In genomic region chr7:144941127-144941526, GRCh38 we compare ENCODE assay signal across 18 cellular contexts.
DNase-seq lines count a peak whose midpoint lies in the region; ATAC-seq and TF ChIP-seq lines count a peak whose summit lies in the region.
"Had no signal": no experiment of that assay in that cellular context is flagged by ENCODE, and none has a peak within 500 bp of the region (broad histone marks: within the 10 kb centered on the region; RNA-seq: fewer than 3 reads in every experiment).

No MANE protein-coding gene starts in this region.

- H3K4me3 Mint-ChIP-seq in WTC11: no peak overlapping the region
- H3K4me3 Mint-ChIP-seq: CD4-positive, alpha-beta T cell had no signal

- TF ChIP-seq CTCF in WTC11 (IDR thresholded peaks at IDR 0.05): no peak

- peaks cover 8% of the 10 kb centered on the region for H3K4me1 Mint-ChIP-seq in WTC11

- peak; percentile 7 for DNase-seq in ELF-1 (ENCODE audit: low read depth, low spot score)
- DNase-seq in H7: peak; percentile 56
- peak; percentile 51 for DNase-seq in WTC11 (ENCODE audit: low spot score)
- peak; percentile 73 for DNase-seq in iPS-NIHi7 (ENCODE audit: extremely low spot score)
- no peak for DNase-seq in nucleus accumbens (lab: John Stamatoyannopoulos, UW)
- DNase-seq: CD4-positive, alpha-beta T cell; COR-L47; DMS79; KG1; NCI-H1105; NCI-H187; NCI-H524 treated with DMSO at 0.1 percent for 48 hours; SHP77 treated with DMSO at 0.1 percent for 48 hours had no signal

- ATAC-seq in WTC11 (peak; percentile 99), HG02981 (IDR thresholded peaks at IDR 0.05; ENCODE audit: unreplicated experiment) (no peak), GM21737 (IDR thresholded peaks at IDR 0.05; ENCODE audit: unreplicated experiment) (no peak)
- ATAC-seq: HCT116 had no signal

- no peaks in the 10 kb centered on the region for H3K27me3 ChIP-seq in H7 (ENCODE audit: control insufficient read depth, insufficient read depth, low read length)
- H3K27me3 ChIP-seq: BLaER1 had no signal

- no peaks in the 10 kb centered on the region for H3K36me3 ChIP-seq in H7 (replicated peaks; ENCODE audit: control insufficient read depth, insufficient read depth, low read length)
- H3K36me3 ChIP-seq: BLaER1 had no signal

- no peaks in the 10 kb centered on the region for H3K27me3 Mint-ChIP-seq in WTC11 (ENCODE audit: low read depth)
- H3K27me3 Mint-ChIP-seq: CD4-positive, alpha-beta T cell had no signal

- no peak overlapping the region for H3K27ac Mint-ChIP-seq in WTC11
- H3K27ac Mint-ChIP-seq: CD4-positive, alpha-beta T cell had no signal

- CTCF ChIA-PET in WTC11 (lab: Charles Lee): no interaction called here

- peaks cover 9% of the 10 kb centered on the region for H3K9me3 Mint-ChIP-seq in WTC11
- H3K9me3 Mint-ChIP-seq: CD4-positive, alpha-beta T cell had no signal

- no peak overlapping the region for H3K4me3 ChIP-seq in H7 (ENCODE audit: insufficient read depth, low read depth, low read length)
- H3K4me3 ChIP-seq: BLaER1, SK-N-MC had no signal

- POLR2A ChIA-PET in WTC11 (lab: Charles Lee): no interaction called here

- H3K36me3 Mint-ChIP-seq in WTC11: no peaks in the 10 kb centered on the region

TF ChIP-seq in WTC11, 78 proteins besides CTCF, POLR2A, EP300 and RAD21 (continues in another document):
- no peak for TF ChIP-seq MAX (CRISPR knock-in tag; IDR thresholded peaks at IDR 0.05)
- TF ChIP-seq ELF4 (CRISPR knock-in tag; IDR thresholded peaks at IDR 0.05; ENCODE audit: low read depth): no peak
- TF ChIP-seq ZNF232 (CRISPR knock-in tag; IDR thresholded peaks at IDR 0.05): no peak
- TF ChIP-seq, protein P1, sequence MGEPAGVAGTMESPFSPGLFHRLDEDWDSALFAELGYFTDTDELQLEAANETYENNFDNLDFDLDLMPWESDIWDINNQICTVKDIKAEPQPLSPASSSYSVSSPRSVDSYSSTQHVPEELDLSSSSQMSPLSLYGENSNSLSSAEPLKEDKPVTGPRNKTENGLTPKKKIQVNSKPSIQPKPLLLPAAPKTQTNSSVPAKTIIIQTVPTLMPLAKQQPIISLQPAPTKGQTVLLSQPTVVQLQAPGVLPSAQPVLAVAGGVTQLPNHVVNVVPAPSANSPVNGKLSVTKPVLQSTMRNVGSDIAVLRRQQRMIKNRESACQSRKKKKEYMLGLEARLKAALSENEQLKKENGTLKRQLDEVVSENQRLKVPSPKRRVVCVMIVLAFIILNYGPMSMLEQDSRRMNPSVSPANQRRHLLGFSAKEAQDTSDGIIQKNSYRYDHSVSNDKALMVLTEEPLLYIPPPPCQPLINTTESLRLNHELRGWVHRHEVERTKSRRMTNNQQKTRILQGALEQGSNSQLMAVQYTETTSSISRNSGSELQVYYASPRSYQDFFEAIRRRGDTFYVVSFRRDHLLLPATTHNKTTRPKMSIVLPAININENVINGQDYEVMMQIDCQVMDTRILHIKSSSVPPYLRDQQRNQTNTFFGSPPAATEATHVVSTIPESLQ (CRISPR knock-in tag; IDR thresholded peaks at IDR 0.05): no peak
- TF ChIP-seq FOXP1 (CRISPR knock-in tag; IDR thresholded peaks at IDR 0.05; ENCODE audit: borderline replicate concordance): no peak
- no peak for TF ChIP-seq STAT6 (CRISPR knock-in tag; conservative IDR thresholded peaks at IDR 0.05; ENCODE audit: low read depth)
- no peak for TF ChIP-seq MXD4 (CRISPR knock-in tag; IDR thresholded peaks at IDR 0.05; ENCODE audit: borderline replicate concordance)
- no peak for TF ChIP-seq FOXK1 (CRISPR knock-in tag; IDR thresholded peaks at IDR 0.05)
- TF ChIP-seq, protein P2, sequence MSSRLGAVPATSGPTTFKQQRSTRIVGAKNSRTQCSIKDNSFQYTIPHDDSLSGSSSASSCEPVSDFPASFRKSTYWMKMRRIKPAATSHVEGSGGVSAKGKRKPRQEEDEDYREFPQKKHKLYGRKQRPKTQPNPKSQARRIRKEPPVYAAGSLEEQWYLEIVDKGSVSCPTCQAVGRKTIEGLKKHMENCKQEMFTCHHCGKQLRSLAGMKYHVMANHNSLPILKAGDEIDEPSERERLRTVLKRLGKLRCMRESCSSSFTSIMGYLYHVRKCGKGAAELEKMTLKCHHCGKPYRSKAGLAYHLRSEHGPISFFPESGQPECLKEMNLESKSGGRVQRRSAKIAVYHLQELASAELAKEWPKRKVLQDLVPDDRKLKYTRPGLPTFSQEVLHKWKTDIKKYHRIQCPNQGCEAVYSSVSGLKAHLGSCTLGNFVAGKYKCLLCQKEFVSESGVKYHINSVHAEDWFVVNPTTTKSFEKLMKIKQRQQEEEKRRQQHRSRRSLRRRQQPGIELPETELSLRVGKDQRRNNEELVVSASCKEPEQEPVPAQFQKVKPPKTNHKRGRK (CRISPR knock-in tag; IDR thresholded peaks at IDR 0.05; ENCODE audit: borderline replicate concordance): no peak
- TF ChIP-seq, protein P3, sequence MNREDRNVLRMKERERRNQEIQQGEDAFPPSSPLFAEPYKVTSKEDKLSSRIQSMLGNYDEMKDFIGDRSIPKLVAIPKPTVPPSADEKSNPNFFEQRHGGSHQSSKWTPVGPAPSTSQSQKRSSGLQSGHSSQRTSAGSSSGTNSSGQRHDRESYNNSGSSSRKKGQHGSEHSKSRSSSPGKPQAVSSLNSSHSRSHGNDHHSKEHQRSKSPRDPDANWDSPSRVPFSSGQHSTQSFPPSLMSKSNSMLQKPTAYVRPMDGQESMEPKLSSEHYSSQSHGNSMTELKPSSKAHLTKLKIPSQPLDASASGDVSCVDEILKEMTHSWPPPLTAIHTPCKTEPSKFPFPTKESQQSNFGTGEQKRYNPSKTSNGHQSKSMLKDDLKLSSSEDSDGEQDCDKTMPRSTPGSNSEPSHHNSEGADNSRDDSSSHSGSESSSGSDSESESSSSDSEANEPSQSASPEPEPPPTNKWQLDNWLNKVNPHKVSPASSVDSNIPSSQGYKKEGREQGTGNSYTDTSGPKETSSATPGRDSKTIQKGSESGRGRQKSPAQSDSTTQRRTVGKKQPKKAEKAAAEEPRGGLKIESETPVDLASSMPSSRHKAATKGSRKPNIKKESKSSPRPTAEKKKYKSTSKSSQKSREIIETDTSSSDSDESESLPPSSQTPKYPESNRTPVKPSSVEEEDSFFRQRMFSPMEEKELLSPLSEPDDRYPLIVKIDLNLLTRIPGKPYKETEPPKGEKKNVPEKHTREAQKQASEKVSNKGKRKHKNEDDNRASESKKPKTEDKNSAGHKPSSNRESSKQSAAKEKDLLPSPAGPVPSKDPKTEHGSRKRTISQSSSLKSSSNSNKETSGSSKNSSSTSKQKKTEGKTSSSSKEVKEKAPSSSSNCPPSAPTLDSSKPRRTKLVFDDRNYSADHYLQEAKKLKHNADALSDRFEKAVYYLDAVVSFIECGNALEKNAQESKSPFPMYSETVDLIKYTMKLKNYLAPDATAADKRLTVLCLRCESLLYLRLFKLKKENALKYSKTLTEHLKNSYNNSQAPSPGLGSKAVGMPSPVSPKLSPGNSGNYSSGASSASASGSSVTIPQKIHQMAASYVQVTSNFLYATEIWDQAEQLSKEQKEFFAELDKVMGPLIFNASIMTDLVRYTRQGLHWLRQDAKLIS (CRISPR knock-in tag; IDR thresholded peaks at IDR 0.05; ENCODE audit: borderline replicate concordance): no peak
- TF ChIP-seq TEAD1 (CRISPR knock-in tag; IDR thresholded peaks at IDR 0.05): no peak

Comparison
In these comparisons a context has a peak if more than half of its experiments do, and no peak if none do; other contexts are left out.
1. DNase-seq: peak in ELF-1 (single experiment), H7 (single experiment), WTC11 (single experiment) and iPS-NIHi7 (single experiment); none in nucleus accumbens (0 of 56).